In the genomic region with DNA sequence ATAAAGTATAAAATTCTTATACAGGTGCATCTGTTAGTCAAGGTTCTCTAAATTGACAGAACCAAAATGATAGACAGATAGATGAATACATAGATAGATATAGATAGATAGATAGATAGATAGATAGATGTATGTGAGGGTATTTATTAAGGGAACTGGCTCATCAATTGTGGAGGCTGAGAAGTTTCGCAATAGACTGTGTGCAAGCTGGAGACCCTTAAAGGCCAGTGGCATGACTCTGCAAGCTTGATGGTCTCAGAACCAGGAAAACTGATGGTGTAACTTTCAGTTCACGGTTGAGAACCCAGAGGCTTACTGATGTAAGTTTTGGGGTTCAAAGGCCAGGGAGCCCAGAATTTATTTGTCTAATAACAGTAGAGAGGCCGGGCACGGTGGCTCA, we compare ENCODE assay signal across 34 cellular contexts.
"Had no signal": no experiment of that assay in that cellular context is flagged by ENCODE, and none has a peak within 500 bp of the region (broad histone marks: within the 10 kb centered on the region; RNA-seq: fewer than 3 reads in every experiment).

No MANE protein-coding gene starts in this region.

- DNase-seq: MM.1S, MV-4-11, NCI-H1048, NCI-H1092 treated with DMSO at 0.1 percent for 48 hours, NCI-H1105 treated with DMSO at 0.1 percent for 48 hours, NCI-H1417, NCI-H1436, NCI-H146, NCI-H1694, NCI-H187, NCI-H1930, NCI-H2029 treated with DMSO at 0.1 percent for 48 hours, NCI-H2081 treated with DMSO at 0.1 percent for 48 hours, NCI-H2107, NCI-H2171, NCI-H226, NCI-H446 treated with DMSO at 0.1 percent for 48 hours, NCI-H510A, NCI-H524, NCI-H526, NCI-H69, NCI-H748 treated with DMSO at 0.1 percent for 48 hours, NCI-H82, PC-9, SHP77, SIG-M5, SJCRH30, T-cell had no signal

- H3K4me1 ChIP-seq: SJCRH30 had no signal

- H2AFZ ChIP-seq: PC-9 had no signal

- FAIRE-seq: RCC 7860 had no signal

- H3K27ac ChIP-seq: PC-9, RWPE1, SJCRH30, SK-N-MC had no signal

- H3K4me2 ChIP-seq: PC-9 had no signal

- H3K27me3 ChIP-seq: SJCRH30 had no signal

- H3K9me3 ChIP-seq: SJCRH30 had no signal

- H3K4me3 ChIP-seq: PC-9, SJCRH30, SK-N-MC had no signal

- H3K36me3 ChIP-seq: SJCRH30 had no signal

- ATAC-seq: Panc1, Right ventricle myocardium inferior, SK-N-SH treated with all-trans-retinoic acid at 6 μM for 48 hours, T-cell had no signal
